22 cellular contexts compared by ENCODE assay signal in the genomic region with DNA sequence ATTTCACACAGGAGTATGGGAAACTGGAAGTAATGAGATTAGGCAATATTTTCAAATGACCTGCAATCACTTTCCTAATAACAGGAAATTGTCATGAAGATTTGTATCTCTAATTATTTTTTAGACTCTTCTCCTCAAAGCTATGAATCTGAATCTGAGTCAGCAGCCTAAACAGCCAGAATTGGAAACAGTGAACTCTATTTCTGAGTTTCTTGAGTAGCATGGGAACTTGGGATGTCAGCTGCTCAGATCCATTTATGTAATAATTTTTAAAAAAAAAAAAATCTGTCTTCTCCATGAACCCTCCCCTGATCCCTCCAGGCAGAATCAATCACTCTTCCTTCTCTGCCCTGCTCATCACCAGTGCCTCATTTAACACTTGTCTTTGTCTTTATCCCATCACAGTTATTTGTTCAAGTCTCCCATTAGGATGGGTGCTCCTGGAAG.
DNase-seq lines count a peak whose midpoint lies in the region; ATAC-seq and TF ChIP-seq lines count a peak whose summit lies in the region.
"Had no signal": no experiment of that assay in that cellular context is flagged by ENCODE, and none has a peak within 500 bp of the region (broad histone marks: within the 10 kb centered on the region; RNA-seq: fewer than 3 reads in every experiment).

No MANE protein-coding gene starts in this region.

- H4K5ac ChIP-seq in IMR-90 (ENCODE audit: low read depth, low read length): 0 out of 2 replicates have a peak overlapping the region, but pooled peaks have one; percentile 24

- in situ Hi-C loops in IMR-90 (cut with MboI; ENCODE audit: low sequenced_read_pairs): no loop called here

- dilution Hi-C loops in IMR-90 (cut with HindIII; ENCODE audit: low sequenced_read_pairs, unreplicated experiment): no loop called here

- no peak overlapping the region for H2AFZ ChIP-seq in IMR-90 (replicated peaks; ENCODE audit: low read length, poor library complexity)

- H3K27me3 ChIP-seq in IMR-90 (ENCODE audit: control insufficient read depth, insufficient read depth, low read length) (no peaks in the 10 kb centered on the region), SJCRH30 (no peaks in the 10 kb centered on the region)
- H3K27me3 ChIP-seq: upper lobe of left lung had no signal

- H3K9me3 ChIP-seq in IMR-90 (ENCODE audit: control insufficient read depth, insufficient read depth, low read length): no peaks in the 10 kb centered on the region
- no peaks in the 10 kb centered on the region for H3K9me3 ChIP-seq in SJCRH30 (replicated peaks)
- H3K9me3 ChIP-seq: upper lobe of left lung had no signal

- no peak for TF ChIP-seq CTCF in IMR-90 (conservative IDR thresholded peaks at IDR 0.05; ENCODE audit: low read depth, low read length)
- TF ChIP-seq CTCF in choroid plexus epithelial cell (conservative IDR thresholded peaks at IDR 0.05; ENCODE audit: low read depth, low read length): no peak

- H3K36me3 ChIP-seq in IMR-90 (ENCODE audit: control insufficient read depth, insufficient read depth, low read length): no peaks in the 10 kb centered on the region
- H3K36me3 ChIP-seq in SJCRH30: no peaks in the 10 kb centered on the region
- H3K36me3 ChIP-seq: upper lobe of left lung had no signal

- peak overlapping the region; percentile 6; the same call in 1 of the 2 replicates for H2AK5ac ChIP-seq in IMR-90 (ENCODE audit: low read depth, low read length)

- intact Hi-C loops in IMR-90 (cut with micrococcal nuclease): no loop called here

- peak overlapping the region; percentile 4; the same call in 1 of the 2 replicates for H3K4ac ChIP-seq in IMR-90 (ENCODE audit: low read depth, low read length)

- no peak overlapping the region for H3K4me3 ChIP-seq in IMR-90 (ENCODE audit: insufficient read depth, low read depth, low read length)
- no peak overlapping the region for H3K4me3 ChIP-seq in choroid plexus epithelial cell (ENCODE audit: low read depth, low read length)
- H3K4me3 ChIP-seq in SJCRH30: no peak overlapping the region
- H3K4me3 ChIP-seq: GM12878, upper lobe of left lung had no signal

- DNase-seq in AG08395 (ENCODE audit: low spot score) (peak; percentile 57), IMR-90 (peak; percentile 68), choroid plexus epithelial cell (ENCODE audit: low read depth) (peak; percentile 58), myocyte (ENCODE audit: low read depth) (peak; percentile 69), DMS153 (lab: John Stamatoyannopoulos, UW) (no peak), SHP77 treated with DMSO at 0.1 percent for 48 hours (lab: John Stamatoyannopoulos, UW) (no peak), SJCRH30 (no peak)
- no peak for DNase-seq in activated effector memory CD4-positive, alpha-beta T cell treated with Interleukin-2 at 50 U/mL for 16 hours
- DNase-seq: ACHN; activated CD4-positive, alpha-beta T cell treated with anti-CD3 and anti-CD28 coated beads for 1 hour; cortex of kidney; hippocampal formation; kidney; mesendoderm; MM.1S; NCI-H1694 treated with DMSO at 0.1 percent for 48 hours; stimulated activated CD4-positive, alpha-beta T cell treated with anti-CD3 and anti-CD28 coated beads, Interleukin-15, amount 100 ng/mL, for 24 hours; stimulated activated naive CD4-positive, alpha-beta T cell treated with Interleukin-2 at 50 U/mL for 16 hours; T-helper 9 cell; upper lobe of left lung had no signal

- POLR2A ChIA-PET in IMR-90 (lab: Charles Lee; ENCODE audit: unreplicated experiment): no interaction called here

- peak overlapping the region; percentile 13; the same call in 1 of the 2 replicates for H2BK120ac ChIP-seq in IMR-90 (ENCODE audit: low read depth, low read length)

- no peak overlapping the region for H3K18ac ChIP-seq in IMR-90 (ENCODE audit: low read depth, low read length)

- H2BK20ac ChIP-seq in IMR-90 (ENCODE audit: low read depth, low read length): peak overlapping the region; percentile 2; the same call in 1 of the 2 replicates

- no peak overlapping the region; a peak in 1 of 4 replicates for H4K8ac ChIP-seq in IMR-90 (ENCODE audit: low read depth in 2 of 2, low read length in 2 of 2)

- no peak overlapping the region; the same call in 1 of the 2 replicates for H3K14ac ChIP-seq in IMR-90 (replicated peaks; ENCODE audit: low read depth, low read length)

- H3K27ac ChIP-seq in IMR-90 (ENCODE audit: insufficient read depth, low read length) (no peak overlapping the region), SJCRH30 (no peak overlapping the region)
- H3K27ac ChIP-seq: upper lobe of left lung had no signal

- H4K91ac ChIP-seq in IMR-90 (ENCODE audit: insufficient read depth, low read depth, low read length): 0 out of 2 replicates have a peak overlapping the region, but pooled peaks have one; percentile 20

- no peak overlapping the region for H2BK5ac ChIP-seq in IMR-90 (ENCODE audit: low read depth, low read length, poor library complexity, severe bottlenecking)

- H3K56ac ChIP-seq in IMR-90 (ENCODE audit: extremely low read depth, insufficient read depth, low read length): no peak overlapping the region

- no peak overlapping the region for H2AK9ac ChIP-seq in IMR-90 (replicated peaks; ENCODE audit: low read depth, low read length, poor library complexity)

- H4K20me1 ChIP-seq in IMR-90 (ENCODE audit: insufficient read depth, low read length): peaks cover 2% of the 10 kb centered on the region; the same call in 1 of the 2 replicates

- CTCF ChIA-PET in IMR-90 (lab: Yijun Ruan, JAX): no interaction called here

- ATAC-seq in IMR-90 (ENCODE audit: low read depth): no peak
- ATAC-seq: GM12878, Right ventricle myocardium inferior had no signal

- no peak for TF ChIP-seq RAD21 in IMR-90 (IDR thresholded peaks at IDR 0.05; ENCODE audit: low read length)

- H3K4me1 ChIP-seq in IMR-90 (ENCODE audit: control insufficient read depth, insufficient read depth, low read length) (peaks cover 18% of the 10 kb centered on the region), SJCRH30 (no peaks in the 10 kb centered on the region)

- no peak overlapping the region for H3K23ac ChIP-seq in IMR-90 (ENCODE audit: low read depth, low read length)

- H3K9ac ChIP-seq in IMR-90 (ENCODE audit: low read depth, low read length): no peak overlapping the region

- peak overlapping the region; percentile 12; the same call in 1 of the 3 replicates for H2BK15ac ChIP-seq in IMR-90 (ENCODE audit: low read depth, low read length)

- peaks cover 0 to 3% of the 10 kb centered on the region in 2 experiments; a peak in 1 of 4 replicates for H3K79me1 ChIP-seq in IMR-90 (ENCODE audit: low read depth in 1 of 2, low read length in 2 of 2)

- H3K4me2 ChIP-seq in IMR-90 (ENCODE audit: low read depth, low read length): no peak overlapping the region

- no peak for TF ChIP-seq POLR2A in IMR-90 (IDR thresholded peaks at IDR 0.05; ENCODE audit: low read depth, low read length)

- peaks cover 4% of the 10 kb centered on the region for H3K9me1 ChIP-seq in IMR-90 (ENCODE audit: insufficient read depth, low read length)

- no TSS peak for BruUV-seq in IMR-90 (replicated peaks; lab: Mats Ljungman, UMichigan)

TF ChIP-seq in IMR-90, 13 proteins besides CTCF, POLR2A, EP300 and RAD21:
- TF ChIP-seq, protein P1, sequence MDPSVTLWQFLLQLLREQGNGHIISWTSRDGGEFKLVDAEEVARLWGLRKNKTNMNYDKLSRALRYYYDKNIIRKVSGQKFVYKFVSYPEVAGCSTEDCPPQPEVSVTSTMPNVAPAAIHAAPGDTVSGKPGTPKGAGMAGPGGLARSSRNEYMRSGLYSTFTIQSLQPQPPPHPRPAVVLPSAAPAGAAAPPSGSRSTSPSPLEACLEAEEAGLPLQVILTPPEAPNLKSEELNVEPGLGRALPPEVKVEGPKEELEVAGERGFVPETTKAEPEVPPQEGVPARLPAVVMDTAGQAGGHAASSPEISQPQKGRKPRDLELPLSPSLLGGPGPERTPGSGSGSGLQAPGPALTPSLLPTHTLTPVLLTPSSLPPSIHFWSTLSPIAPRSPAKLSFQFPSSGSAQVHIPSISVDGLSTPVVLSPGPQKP (IDR thresholded peaks at IDR 0.05; ENCODE audit: borderline replicate concordance, low read depth, low read length): no peak
- no peak for TF ChIP-seq RFX5 (IDR thresholded peaks at IDR 0.05; ENCODE audit: low read depth, low read length)
- TF ChIP-seq MAFK (IDR thresholded peaks at IDR 0.05; ENCODE audit: low read depth, low read length): peak; percentile 8; the same call in 1 of the 2 replicates
- TF ChIP-seq CEBPB (IDR thresholded peaks at IDR 0.05; ENCODE audit: low read depth, low read length): peak; percentile 75
- no peak for TF ChIP-seq CHD1 (IDR thresholded peaks at IDR 0.05; ENCODE audit: low read depth, low read length)
- TF ChIP-seq FOS (IDR thresholded peaks at IDR 0.05; ENCODE audit: low read depth, low read length): no peak

Comparison
In these comparisons a context has a peak if more than half of its experiments do, and no peak if none do; other contexts are left out.
1. DNase-seq: peak in AG08395 (single experiment), IMR-90 (single experiment), choroid plexus epithelial cell (single experiment) and myocyte (single experiment); none in DMS153 (single experiment), SHP77 treated with DMSO at 0.1 percent for 48 hours (single experiment), SJCRH30 (0 of 2) and activated effector memory CD4-positive, alpha-beta T cell treated with Interleukin-2 at 50 U/mL for 16 hours (single experiment).